In the genomic region with DNA sequence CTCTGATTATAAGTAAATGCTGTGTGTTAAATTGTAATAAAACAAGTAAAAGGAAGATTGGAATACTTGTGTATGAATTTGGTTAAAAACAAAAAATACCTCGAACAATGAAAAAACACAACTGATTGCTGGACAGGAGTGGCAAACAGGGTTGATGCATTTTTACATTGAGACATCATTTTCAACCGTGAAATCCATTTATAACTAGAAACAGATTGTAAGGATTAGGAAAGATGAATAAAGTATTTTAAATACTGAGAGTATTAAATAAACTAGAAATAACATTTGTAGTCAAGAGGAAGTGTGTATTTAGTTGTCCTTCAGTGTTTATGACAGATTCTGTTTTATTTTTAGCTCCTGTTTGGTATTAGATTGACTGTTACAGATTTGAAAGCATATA, we compare ENCODE assay signal across 17 cellular contexts.
A peak's percentile ranks its signal among the peaks of the same experiment; 100 is the strongest.
DNase-seq lines count a peak whose midpoint lies in the region; ATAC-seq and TF ChIP-seq lines count a peak whose summit lies in the region.
"Had no signal": no experiment of that assay in that cellular context is flagged by ENCODE, and none has a peak within 500 bp of the region (broad histone marks: within the 10 kb centered on the region; RNA-seq: fewer than 3 reads in every experiment).

No MANE protein-coding gene starts in this region.

- no peaks in the 10 kb centered on the region for H3F3A ChIP-seq in Loucy (ENCODE audit: low read depth)

- peaks cover 56% of the 10 kb centered on the region for H3K4me1 Mint-ChIP-seq in activated naive CD4-positive, alpha-beta T cell treated with anti-CD3 and anti-CD28 coated beads, Interleukin-2, amount 10 ng/mL, durations not matched to agents 7 days and 5 days
- H3K4me1 Mint-ChIP-seq in central memory CD8-positive, alpha-beta T cell = peaks cover 40% of the 10 kb centered on the region
- H3K4me1 Mint-ChIP-seq in stimulated activated naive B cell treated with anti-CD40 and anti-IgM and Interleukin-4, amounts not matched to agents 10 μg/mL and 1 μg/mL and 100 μg/mL, for 72 hours = peaks cover 17 to 18% of the 10 kb centered on the region in 2 donors
- H3K4me1 Mint-ChIP-seq: nephron had no signal

- H3K9me2 ChIP-seq in Loucy (replicated peaks; ENCODE audit: low read depth, low read length) = no peaks in the 10 kb centered on the region

- no peaks in the 10 kb centered on the region for H3K9me3 Mint-ChIP-seq in activated naive CD4-positive, alpha-beta T cell treated with anti-CD3 and anti-CD28 coated beads, Interleukin-2, amount 10 ng/mL, durations not matched to agents 7 days and 5 days
- H3K9me3 Mint-ChIP-seq in central memory CD8-positive, alpha-beta T cell = no peaks in the 10 kb centered on the region
- H3K9me3 Mint-ChIP-seq in stimulated activated naive B cell treated with anti-CD40 and anti-IgM and Interleukin-4, amounts not matched to agents 10 μg/mL and 1 μg/mL and 100 μg/mL, for 72 hours = no peaks in the 10 kb centered on the region
- H3K9me3 Mint-ChIP-seq: nephron had no signal

- no peak overlapping the region for H2AFZ ChIP-seq in Loucy (ENCODE audit: low read length)

- peaks cover 67% of the 10 kb centered on the region for H3K36me3 Mint-ChIP-seq in activated naive CD4-positive, alpha-beta T cell treated with anti-CD3 and anti-CD28 coated beads, Interleukin-2, amount 10 ng/mL, durations not matched to agents 7 days and 5 days
- H3K36me3 Mint-ChIP-seq in central memory CD8-positive, alpha-beta T cell (ENCODE audit: insufficient read depth) = peaks cover 61% of the 10 kb centered on the region
- H3K36me3 Mint-ChIP-seq in stimulated activated naive B cell treated with anti-CD40 and anti-IgM and Interleukin-4, amounts not matched to agents 10 μg/mL and 1 μg/mL and 100 μg/mL, for 72 hours = peaks cover 30 to 38% of the 10 kb centered on the region in 2 donors

- H3K4me3 Mint-ChIP-seq in activated naive CD4-positive, alpha-beta T cell treated with anti-CD3 and anti-CD28 coated beads, Interleukin-2, amount 10 ng/mL, durations not matched to agents 7 days and 5 days = peak overlapping the region; percentile 61
- peak overlapping the region; percentile 66 for H3K4me3 Mint-ChIP-seq in central memory CD8-positive, alpha-beta T cell
- H3K4me3 Mint-ChIP-seq in stimulated activated naive B cell treated with anti-CD40 and anti-IgM and Interleukin-4, amounts not matched to agents 10 μg/mL and 1 μg/mL and 100 μg/mL, for 72 hours = no peak overlapping the region
- H3K4me3 Mint-ChIP-seq: nephron had no signal

- H3K27ac Mint-ChIP-seq in activated naive CD4-positive, alpha-beta T cell treated with anti-CD3 and anti-CD28 coated beads, Interleukin-2, amount 10 ng/mL, durations not matched to agents 7 days and 5 days = peak overlapping the region; percentile 74
- peak overlapping the region; percentile 83 for H3K27ac Mint-ChIP-seq in central memory CD8-positive, alpha-beta T cell (ENCODE audit: low read depth)
- peak overlapping the region; percentile 14 for H3K27ac Mint-ChIP-seq in stimulated activated naive B cell treated with anti-CD40 and anti-IgM and Interleukin-4, amounts not matched to agents 10 μg/mL and 1 μg/mL and 100 μg/mL, for 72 hours
- H3K27ac Mint-ChIP-seq: nephron had no signal

- H3K4me1 ChIP-seq in Loucy (ENCODE audit: insufficient read depth, low read length, poor library complexity, severe bottlenecking) = peaks cover 31% of the 10 kb centered on the region

- TF ChIP-seq CTCF in Loucy (conservative IDR thresholded peaks at IDR 0.05; ENCODE audit: low read length) = no peak

- no peak overlapping the region for H3K4me3 ChIP-seq in Loucy (ENCODE audit: low read length, poor library complexity, severe bottlenecking)
- H3K4me3 ChIP-seq: HAP-1, uterus had no signal

- no peaks in the 10 kb centered on the region for H3K27me3 ChIP-seq in Loucy (ENCODE audit: insufficient read depth, low read length, poor library complexity, severe bottlenecking)
- H3K27me3 ChIP-seq: uterus had no signal

- peaks cover 21% of the 10 kb centered on the region; the same call in 1 of the 2 replicates for H3K36me3 ChIP-seq in Loucy (ENCODE audit: insufficient read depth, low read length)
- H3K36me3 ChIP-seq: uterus had no signal

- H3K4me2 ChIP-seq in Loucy (ENCODE audit: low read depth, low read length, poor library complexity, severe bottlenecking) = peak overlapping the region; percentile 23

- no peak for DNase-seq in activated naive CD4-positive, alpha-beta T cell treated with anti-CD3 and anti-CD28 coated beads, Interleukin-2, amount 10 ng/mL, durations not matched to agents 7 days and 5 days
- no peak for DNase-seq in activated naive CD4-positive, alpha-beta T cell treated with Interleukin-2 at 50 U/mL for 16 hours
- DNase-seq in central memory CD8-positive, alpha-beta T cell (ENCODE audit: low spot score in 2 of 2) = no peak
- DNase-seq in stimulated activated naive B cell treated with anti-CD40 and anti-IgM and Interleukin-4, amounts not matched to agents 10 μg/mL and 1 μg/mL and 100 μg/mL, for 72 hours = no peak
- DNase-seq in SIG-M5 (lab: John Stamatoyannopoulos, UW) (no peak), midbrain (lab: John Stamatoyannopoulos, UW) (no peak)
- DNase-seq: effector CD8-positive, alpha-beta T cell; islet precursor cell; NCI-H524; SHP77 treated with DMSO at 0.1 percent for 48 hours; stimulated activated CD4-positive, alpha-beta T cell treated with anti-CD3 and anti-CD28 coated beads, Interleukin-2, amount 100 ng/mL, for 24 hours; T-helper 9 cell; uterus had no signal

- no peaks in the 10 kb centered on the region for H3K27me3 Mint-ChIP-seq in activated naive CD4-positive, alpha-beta T cell treated with anti-CD3 and anti-CD28 coated beads, Interleukin-2, amount 10 ng/mL, durations not matched to agents 7 days and 5 days
- no peaks in the 10 kb centered on the region for H3K27me3 Mint-ChIP-seq in central memory CD8-positive, alpha-beta T cell
- H3K27me3 Mint-ChIP-seq in stimulated activated naive B cell treated with anti-CD40 and anti-IgM and Interleukin-4, amounts not matched to agents 10 μg/mL and 1 μg/mL and 100 μg/mL, for 72 hours = no peaks in the 10 kb centered on the region

- CTCF ChIA-PET in activated naive CD4-positive, alpha-beta T cell treated with anti-CD3 and anti-CD28 coated beads, Interleukin-2, amount 10 ng/mL, durations not matched to agents 7 days and 5 days (lab: Charles Lee) = interaction anchor here (1.1 kb wide), 1 partner anchor 9 kb away, joined by 3 read pairs; no protein-coding TSS in a partner anchor

- H3K9me3 ChIP-seq in Loucy (ENCODE audit: insufficient read depth, low read depth, low read length) = no peaks in the 10 kb centered on the region
- H3K9me3 ChIP-seq: HAP-1, uterus had no signal

- peaks cover 25% of the 10 kb centered on the region for H4K20me1 ChIP-seq in Loucy (ENCODE audit: insufficient read depth, low read length, poor library complexity, severe bottlenecking)

- H3K79me2 ChIP-seq in Loucy (ENCODE audit: insufficient read depth, low read length) = peaks cover 36% of the 10 kb centered on the region

- ATAC-seq in central memory CD8-positive, alpha-beta T cell (replicated peaks; ENCODE audit: extremely low read depth, poor library complexity, severe bottlenecking) = no peak
- no peak for ATAC-seq in stimulated activated naive B cell treated with anti-CD40 and anti-IgM and Interleukin-4, amounts not matched to agents 10 μg/mL and 1 μg/mL and 100 μg/mL, for 72 hours (replicated peaks)
- ATAC-seq in HG02840 (IDR thresholded peaks at IDR 0.05; ENCODE audit: low FRiP score, unreplicated experiment) = no peak

- H3K9ac ChIP-seq in Loucy (ENCODE audit: low read depth, low read length, poor library complexity, severe bottlenecking) = no peak overlapping the region

Comparison
In these comparisons a context has a peak if more than half of its experiments do, and no peak if none do; other contexts are left out.
1. H3K27ac Mint-ChIP-seq: peak in every context shown above with its lines; median percentile 83 in central memory CD8-positive, alpha-beta T cell; 74 in activated naive CD4-positive, alpha-beta T cell treated with anti-CD3 and anti-CD28 coated beads, Interleukin-2, amount 10 ng/mL, durations not matched to agents 7 days and 5 days; 14 in stimulated activated naive B cell treated with anti-CD40 and anti-IgM and Interleukin-4, amounts not matched to agents 10 μg/mL and 1 μg/mL and 100 μg/mL, for 72 hours.
2. H3K4me3 Mint-ChIP-seq: peak in activated naive CD4-positive, alpha-beta T cell treated with anti-CD3 and anti-CD28 coated beads, Interleukin-2, amount 10 ng/mL, durations not matched to agents 7 days and 5 days (single experiment) and central memory CD8-positive, alpha-beta T cell (single experiment); none in stimulated activated naive B cell treated with anti-CD40 and anti-IgM and Interleukin-4, amounts not matched to agents 10 μg/mL and 1 μg/mL and 100 μg/mL, for 72 hours (0 of 2).